ENCODE assay signal across 8 cellular contexts in genomic region chr1:91501527-91501859, GRCh38. TPM values are rescaled to one million over a fixed set of nuclear protein-coding genes. Genes with fewer than 3 reads are reported as not detected.
A peak's percentile ranks its signal among the peaks of the same experiment; 100 is the strongest.
DNase-seq lines count a peak whose midpoint lies in the region; ATAC-seq and TF ChIP-seq lines count a peak whose summit lies in the region.

No MANE protein-coding gene starts in this region.

- peaks cover 0 to 2% of the 10 kb centered on the region in 2 donors for H3K4me1 ChIP-seq in lung (ENCODE audit: control insufficient read depth in 2 of 2, insufficient read depth in 2 of 2, low read length in 2 of 2)

- 0% methylated on average over 9 of the region's 9 CpGs for WGBS in lung, 2 donors

- peaks cover 17% of the 10 kb centered on the region for H3K4me1 Mint-ChIP-seq in MCF 10A (ENCODE audit: insufficient read depth, unreplicated experiment)

- H3K9me3 Mint-ChIP-seq in MCF 10A (ENCODE audit: unreplicated experiment) = no peaks in the 10 kb centered on the region

- H3K36me3 ChIP-seq in lung (ENCODE audit: control insufficient read depth in 2 of 2, insufficient read depth in 2 of 2, low read length in 2 of 2) = no peaks in the 10 kb centered on the region

- no peaks in the 10 kb centered on the region for H3K36me3 Mint-ChIP-seq in MCF 10A (ENCODE audit: insufficient read depth, unreplicated experiment)

- ATAC-seq in GM18508 (IDR thresholded peaks at IDR 0.05; ENCODE audit: insufficient read depth, unreplicated experiment) = peak; percentile 11
- ATAC-seq in HG02981 (IDR thresholded peaks at IDR 0.05; ENCODE audit: unreplicated experiment) = peak; percentile 26
- ATAC-seq in lung (ENCODE audit: insufficient read depth, low FRiP score) = no peak

- intact Hi-C loops in MCF 10A (cut with micrococcal nuclease) = loop anchor here (1.0 to 10.0 kb wide), 4 partner anchors 59 to 337 kb away; no protein-coding TSS in a partner anchor

- H3K27ac ChIP-seq in lung (ENCODE audit: low read depth in 1 of 2, low read length in 1 of 2) = peak overlapping the region; percentile 69 to 94

- H3K4me3 Mint-ChIP-seq in MCF 10A (ENCODE audit: unreplicated experiment) = no peak overlapping the region

- TF ChIP-seq CTCF in MCF 10A (IDR thresholded peaks at IDR 0.05; ENCODE audit: unreplicated experiment) (no peak), lung (IDR thresholded peaks at IDR 0.05; ENCODE audit: control extremely low read depth, extremely low read depth) (no peak)

- DNase-seq in AG20443 (ENCODE audit: low spot score) = peak; percentile 36
- peak; percentile 54 for DNase-seq in NCI-H2196 (lab: John Stamatoyannopoulos, UW; ENCODE audit: unreplicated experiment)
- peak; percentile 65 for DNase-seq in MCF 10A (ENCODE audit: unreplicated experiment)
- DNase-seq in lung (ENCODE audit: low spot score) = no peak
- no peak for DNase-seq in stimulated activated CD8-positive, alpha-beta memory T cell treated with anti-CD3 and anti-CD28 coated beads, Interleukin-4, amount 100 ng/mL, for 48 hours
- no peak for DNase-seq in germinal center (ENCODE audit: low spot score)

- H3K4me3 ChIP-seq in lung = peak overlapping the region; percentile 52

- no peak overlapping the region for H3K27ac Mint-ChIP-seq in MCF 10A (ENCODE audit: low read depth, unreplicated experiment)

- H3K27me3 ChIP-seq in lung (ENCODE audit: control insufficient read depth, insufficient read depth) = no peaks in the 10 kb centered on the region

- BruUV-seq in MCF 10A (replicated peaks; lab: Mats Ljungman, UMichigan) = no TSS peak

- POLR2A ChIA-PET in MCF 10A (lab: Yijun Ruan, JAX) = interaction anchor here (0.6 to 1.6 kb wide), 12 partner anchors 13 to 1283 kb away, joined by 3 to 4 read pairs (median 3); partner anchors contain the start of gene EVI5

- CTCF ChIA-PET in MCF 10A (lab: Yijun Ruan, JAX) = interaction anchor here (0.6 to 3.9 kb wide), 12 partner anchors 11 to 496 kb away, joined by 3 to 26 read pairs (median 3); no protein-coding TSS in a partner anchor

- no peaks in the 10 kb centered on the region for H3K27me3 Mint-ChIP-seq in MCF 10A (ENCODE audit: insufficient read depth, unreplicated experiment)

- H3K9me3 ChIP-seq in lung (ENCODE audit: control insufficient read depth in 2 of 2, insufficient read depth in 1 of 2, low read length in 1 of 2) = no peaks in the 10 kb centered on the region

RNA-seq across cellular contexts. Expression of gene CDC7, which starts 0.8 kb away (rescaled TPM):
- total RNA-seq in MCF 10A (2022) = 4.0 and 8.0 TPM in 2 replicates
- total RNA-seq in lung = 1 to 10 TPM; 5.2 to 8.3 TPM
- 1 to 10 TPM; 3.6 to 3.9 TPM for polyA plus RNA-seq in lung

Comparison
In these comparisons a context has a peak if more than half of its experiments do, and no peak if none do; other contexts are left out.
1. DNase-seq: peak in AG20443 (single experiment), NCI-H2196 (single experiment) and MCF 10A (single experiment); none in lung (single experiment), stimulated activated CD8-positive, alpha-beta memory T cell treated with anti-CD3 and anti-CD28 coated beads, Interleukin-4, amount 100 ng/mL, for 48 hours (single experiment) and germinal center (single experiment).